ENCODE assay signal across 8 cellular contexts in genomic region chr1:88731475-88731874, GRCh38. TPM values are rescaled to one million over a fixed set of nuclear protein-coding genes. Genes with fewer than 3 reads are reported as not detected.
DNase-seq lines count a peak whose midpoint lies in the region; ATAC-seq and TF ChIP-seq lines count a peak whose summit lies in the region.

No MANE protein-coding gene starts in this region.

- peaks cover 34% of the 10 kb centered on the region for H4K20me1 ChIP-seq in osteoblast (ENCODE audit: insufficient read depth, low read length)

- H3K9me3 ChIP-seq in osteoblast (ENCODE audit: low read depth, low read length), result no peaks in the 10 kb centered on the region

- no peaks in the 10 kb centered on the region for H3K27me3 ChIP-seq in osteoblast (ENCODE audit: insufficient read depth, low read length)

- DNase-seq in DMS153 treated with DMSO at 0.1 percent for 48 hours (lab: John Stamatoyannopoulos, UW; ENCODE audit: unreplicated experiment) (peak; percentile 32), NCI-H774 (lab: John Stamatoyannopoulos, UW) (peak; percentile 31), epithelial cell of proximal tubule (ENCODE audit: low read depth) (peak; percentile 29), osteoblast (ENCODE audit: insufficient read length, low spot score, missing footprints) (peak; percentile 83), GM19240 (ENCODE audit: insufficient read length, low spot score) (no peak)
- DNase-seq in activated T-cell treated with anti-CD3 and anti-CD28 coated beads, Interleukin-2, amount 50 U/mL, for 48 hours, result no peak

- peak overlapping the region; percentile 59 for H3K27ac ChIP-seq in osteoblast (ENCODE audit: low read depth, low read length)

- peaks cover 18% of the 10 kb centered on the region for H3K4me1 ChIP-seq in osteoblast (ENCODE audit: insufficient read depth, low read length)

- no peak overlapping the region for H2AFZ ChIP-seq in osteoblast (ENCODE audit: low read length)

- TF ChIP-seq CTCF in epithelial cell of proximal tubule (conservative IDR thresholded peaks at IDR 0.05; ENCODE audit: low read depth, low read length) (no peak), osteoblast (IDR thresholded peaks at IDR 0.05; ENCODE audit: extremely low read depth, low read depth, low read length) (no peak)

- H3K4me2 ChIP-seq in osteoblast (ENCODE audit: insufficient read depth, low read length), result peak overlapping the region; percentile 72

- H3K79me2 ChIP-seq in osteoblast (ENCODE audit: insufficient read depth, low read length), result peaks cover 80% of the 10 kb centered on the region

- ATAC-seq in GM18873 (IDR thresholded peaks at IDR 0.05; ENCODE audit: low FRiP score, unreplicated experiment), result no peak
- no peak for ATAC-seq in HG02885 (IDR thresholded peaks at IDR 0.05; ENCODE audit: poor library complexity, unreplicated experiment)

- no peak overlapping the region for H3K4me3 ChIP-seq in epithelial cell of proximal tubule (ENCODE audit: low read depth, low read length)
- H3K4me3 ChIP-seq in osteoblast (ENCODE audit: insufficient read depth, low read length), result peak overlapping the region; percentile 20

- no peaks in the 10 kb centered on the region for H3K36me3 ChIP-seq in osteoblast (ENCODE audit: insufficient read depth, low read length)

RNA-seq across cellular contexts. Expression of gene PKN2, which starts 47.4 kb away (rescaled TPM):
- 23.2 and 23.9 TPM in 2 replicates for total RNA-seq in epithelial cell of proximal tubule
- 41.5 and 43.4 TPM in 2 replicates for total RNA-seq in osteoblast

Comparison
In these comparisons a context has a peak if more than half of its experiments do, and no peak if none do; other contexts are left out.
1. DNase-seq: peak in DMS153 treated with DMSO at 0.1 percent for 48 hours (single experiment), NCI-H774 (single experiment), epithelial cell of proximal tubule (single experiment) and osteoblast (single experiment); none in GM19240 (single experiment) and activated T-cell treated with anti-CD3 and anti-CD28 coated beads, Interleukin-2, amount 50 U/mL, for 48 hours (0 of 2).